In the genomic region with DNA sequence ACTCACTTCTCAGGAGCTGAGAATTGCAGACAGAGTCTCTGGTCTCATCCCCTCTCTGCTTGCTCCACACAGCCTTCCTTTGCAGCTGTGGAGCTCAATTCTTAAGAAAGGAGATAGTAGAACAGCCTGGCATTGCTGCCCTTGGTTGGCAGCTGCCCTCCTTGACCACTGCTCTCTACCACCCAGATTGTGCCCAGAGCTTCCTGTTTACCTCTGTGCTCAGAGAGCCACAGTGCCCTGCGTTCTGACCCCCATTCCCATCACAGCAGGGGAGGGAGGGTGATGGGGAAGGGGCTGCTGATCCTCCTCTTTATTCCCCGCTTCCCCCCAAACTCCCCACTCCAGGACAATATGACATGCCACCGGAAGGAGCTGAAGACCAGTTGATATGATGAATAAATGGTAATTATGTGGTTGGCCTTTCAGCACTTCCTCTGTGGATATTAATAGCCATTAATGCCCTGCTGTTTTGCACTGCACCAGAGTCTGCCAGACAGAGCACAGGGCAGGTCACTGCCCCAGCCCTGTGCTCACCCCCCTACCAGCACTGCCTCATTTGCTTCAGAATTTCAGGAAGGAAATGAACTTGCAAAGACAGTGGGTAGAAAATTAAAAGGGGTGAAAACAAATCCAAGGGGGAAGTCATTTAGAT, we compare ENCODE assay signal across 9 cellular contexts.
A peak's percentile ranks its signal among the peaks of the same experiment; 100 is the strongest.
DNase-seq lines count a peak whose midpoint lies in the region; ATAC-seq lines count a peak whose summit lies in the region.
"Had no signal": no experiment of that assay in that cellular context is flagged by ENCODE, and none has a peak within 500 bp of the region (broad histone marks: within the 10 kb centered on the region; RNA-seq: fewer than 3 reads in every experiment).

No MANE protein-coding gene starts in this region.

- peak; percentile 47 for DNase-seq in NCI-H146 treated with DMSO at 0.1 percent for 48 hours (lab: John Stamatoyannopoulos, UW; ENCODE audit: unreplicated experiment)
- peak; percentile 62 for DNase-seq in medulla oblongata (ENCODE audit: extremely low spot score)
- no peak for DNase-seq in AG08396 (ENCODE audit: low spot score)
- DNase-seq in DMS114 treated with DMSO at 0.1 percent for 48 hours (lab: John Stamatoyannopoulos, UW; ENCODE audit: unreplicated experiment): no peak
- DNase-seq in GOT3 (lab: John Stamatoyannopoulos, UW): no peak
- DNase-seq: stimulated activated CD4-positive, alpha-beta T cell treated with anti-CD3 and anti-CD28 coated beads, Interleukin-2, amount 100 ng/mL, for 48 hours had no signal

- ATAC-seq in GM18517 (IDR thresholded peaks at IDR 0.05; ENCODE audit: unreplicated experiment) (peak; percentile 47), HG02571 (IDR thresholded peaks at IDR 0.05; ENCODE audit: unreplicated experiment) (peak; percentile 34), GM19328 (IDR thresholded peaks at IDR 0.05; ENCODE audit: unreplicated experiment) (no peak)

Comparison
In these comparisons a context has a peak if more than half of its experiments do, and no peak if none do; other contexts are left out.
1. DNase-seq: peak in NCI-H146 treated with DMSO at 0.1 percent for 48 hours (single experiment) and medulla oblongata (single experiment); none in AG08396 (single experiment), DMS114 treated with DMSO at 0.1 percent for 48 hours (single experiment) and GOT3 (single experiment).